Comparison of ENCODE assay signal across 2 cellular contexts in the genomic region with DNA sequence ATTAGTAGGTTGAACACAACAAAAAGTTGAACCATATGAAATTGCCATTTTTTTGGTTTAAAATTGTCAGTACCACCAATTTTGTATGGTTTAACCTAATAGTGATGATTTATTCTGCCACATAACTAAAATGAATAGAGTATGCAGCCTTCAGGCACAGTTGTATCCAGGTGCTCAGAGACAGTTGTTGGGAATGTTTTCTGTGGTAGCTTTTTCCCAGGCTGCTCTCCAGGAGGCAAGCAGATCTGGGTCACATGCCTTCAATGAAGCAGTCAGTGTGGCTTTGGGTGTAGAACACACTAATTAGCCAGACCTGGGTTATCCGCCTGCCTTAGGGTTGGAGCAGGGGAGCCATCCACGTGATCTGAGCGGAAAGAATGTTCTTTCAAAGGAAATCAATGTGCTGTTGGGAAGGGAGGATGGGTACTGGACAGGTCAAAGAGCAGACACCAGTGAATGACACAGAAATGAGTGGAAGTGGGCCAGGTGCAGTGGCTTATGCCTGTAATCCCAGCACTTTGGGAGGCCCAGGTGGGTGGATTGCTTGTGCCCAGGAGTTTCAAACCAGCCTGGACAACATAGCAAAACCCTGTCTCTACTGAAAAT.
A peak's percentile ranks its signal among the peaks of the same experiment; 100 is the strongest.
TF ChIP-seq lines count a peak whose summit lies in the region.

No MANE protein-coding gene starts in this region.

TF ChIP-seq in HepG2, 621 proteins besides CTCF, POLR2A, EP300 and RAD21 (continues in another document):
- TF ChIP-seq MIXL1 (CRISPR knock-in tag; IDR thresholded peaks at IDR 0.05): peak; percentile 55; the same call in 1 of the 2 replicates
- no peak for TF ChIP-seq KMT2A (CRISPR knock-in tag; IDR thresholded peaks at IDR 0.05)
- TF ChIP-seq, protein P1, sequence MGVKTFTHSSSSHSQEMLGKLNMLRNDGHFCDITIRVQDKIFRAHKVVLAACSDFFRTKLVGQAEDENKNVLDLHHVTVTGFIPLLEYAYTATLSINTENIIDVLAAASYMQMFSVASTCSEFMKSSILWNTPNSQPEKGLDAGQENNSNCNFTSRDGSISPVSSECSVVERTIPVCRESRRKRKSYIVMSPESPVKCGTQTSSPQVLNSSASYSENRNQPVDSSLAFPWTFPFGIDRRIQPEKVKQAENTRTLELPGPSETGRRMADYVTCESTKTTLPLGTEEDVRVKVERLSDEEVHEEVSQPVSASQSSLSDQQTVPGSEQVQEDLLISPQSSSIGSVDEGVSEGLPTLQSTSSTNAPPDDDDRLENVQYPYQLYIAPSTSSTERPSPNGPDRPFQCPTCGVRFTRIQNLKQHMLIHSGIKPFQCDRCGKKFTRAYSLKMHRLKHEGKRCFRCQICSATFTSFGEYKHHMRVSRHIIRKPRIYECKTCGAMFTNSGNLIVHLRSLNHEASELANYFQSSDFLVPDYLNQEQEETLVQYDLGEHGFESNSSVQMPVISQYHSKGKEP (CRISPR knock-in tag; IDR thresholded peaks at IDR 0.05): no peak
- TF ChIP-seq SOX6 (IDR thresholded peaks at IDR 0.05): no peak
- peak; percentile 44; the same call in 1 of the 2 replicates for TF ChIP-seq SOX6 (CRISPR knock-in tag; IDR thresholded peaks at IDR 0.05)
- TF ChIP-seq, protein P2, sequence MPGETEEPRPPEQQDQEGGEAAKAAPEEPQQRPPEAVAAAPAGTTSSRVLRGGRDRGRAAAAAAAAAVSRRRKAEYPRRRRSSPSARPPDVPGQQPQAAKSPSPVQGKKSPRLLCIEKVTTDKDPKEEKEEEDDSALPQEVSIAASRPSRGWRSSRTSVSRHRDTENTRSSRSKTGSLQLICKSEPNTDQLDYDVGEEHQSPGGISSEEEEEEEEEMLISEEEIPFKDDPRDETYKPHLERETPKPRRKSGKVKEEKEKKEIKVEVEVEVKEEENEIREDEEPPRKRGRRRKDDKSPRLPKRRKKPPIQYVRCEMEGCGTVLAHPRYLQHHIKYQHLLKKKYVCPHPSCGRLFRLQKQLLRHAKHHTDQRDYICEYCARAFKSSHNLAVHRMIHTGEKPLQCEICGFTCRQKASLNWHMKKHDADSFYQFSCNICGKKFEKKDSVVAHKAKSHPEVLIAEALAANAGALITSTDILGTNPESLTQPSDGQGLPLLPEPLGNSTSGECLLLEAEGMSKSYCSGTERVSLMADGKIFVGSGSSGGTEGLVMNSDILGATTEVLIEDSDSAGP (CRISPR knock-in tag; IDR thresholded peaks at IDR 0.05; ENCODE audit: borderline replicate concordance): no peak
- TF ChIP-seq MAFG (CRISPR knock-in tag; IDR thresholded peaks at IDR 0.05): no peak
- TF ChIP-seq, protein P3, sequence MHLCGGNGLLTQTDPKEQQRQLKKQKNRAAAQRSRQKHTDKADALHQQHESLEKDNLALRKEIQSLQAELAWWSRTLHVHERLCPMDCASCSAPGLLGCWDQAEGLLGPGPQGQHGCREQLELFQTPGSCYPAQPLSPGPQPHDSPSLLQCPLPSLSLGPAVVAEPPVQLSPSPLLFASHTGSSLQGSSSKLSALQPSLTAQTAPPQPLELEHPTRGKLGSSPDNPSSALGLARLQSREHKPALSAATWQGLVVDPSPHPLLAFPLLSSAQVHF (CRISPR knock-in tag; IDR thresholded peaks at IDR 0.05): no peak
- no peak for TF ChIP-seq STAG1 (CRISPR knock-in tag; IDR thresholded peaks at IDR 0.05)
- TF ChIP-seq ZBTB7A (CRISPR knock-in tag; IDR thresholded peaks at IDR 0.05): no peak
- no peak for TF ChIP-seq ZNF160 (CRISPR knock-in tag; IDR thresholded peaks at IDR 0.05)
- TF ChIP-seq JUNB (CRISPR knock-in tag; IDR thresholded peaks at IDR 0.05; ENCODE audit: borderline replicate concordance): no peak
- no peak for TF ChIP-seq ZBTB20 (CRISPR knock-in tag; IDR thresholded peaks at IDR 0.05; ENCODE audit: borderline replicate concordance, low read depth)
- TF ChIP-seq ZNF232 (CRISPR knock-in tag; IDR thresholded peaks at IDR 0.05; ENCODE audit: borderline replicate concordance): no peak
- peak; percentile 53 for TF ChIP-seq TEAD3 (CRISPR knock-in tag; optimal IDR thresholded peaks at IDR 0.05; ENCODE audit: borderline replicate concordance)
- no peak for TF ChIP-seq TBL1XR1 (IDR thresholded peaks at IDR 0.05; ENCODE audit: borderline replicate concordance, low read length, partially characterized antibody)
- peak; percentile 15; the same call in 1 of the 2 replicates for TF ChIP-seq TBX2 (CRISPR knock-in tag; IDR thresholded peaks at IDR 0.05; ENCODE audit: borderline replicate concordance)
- TF ChIP-seq, protein P4, sequence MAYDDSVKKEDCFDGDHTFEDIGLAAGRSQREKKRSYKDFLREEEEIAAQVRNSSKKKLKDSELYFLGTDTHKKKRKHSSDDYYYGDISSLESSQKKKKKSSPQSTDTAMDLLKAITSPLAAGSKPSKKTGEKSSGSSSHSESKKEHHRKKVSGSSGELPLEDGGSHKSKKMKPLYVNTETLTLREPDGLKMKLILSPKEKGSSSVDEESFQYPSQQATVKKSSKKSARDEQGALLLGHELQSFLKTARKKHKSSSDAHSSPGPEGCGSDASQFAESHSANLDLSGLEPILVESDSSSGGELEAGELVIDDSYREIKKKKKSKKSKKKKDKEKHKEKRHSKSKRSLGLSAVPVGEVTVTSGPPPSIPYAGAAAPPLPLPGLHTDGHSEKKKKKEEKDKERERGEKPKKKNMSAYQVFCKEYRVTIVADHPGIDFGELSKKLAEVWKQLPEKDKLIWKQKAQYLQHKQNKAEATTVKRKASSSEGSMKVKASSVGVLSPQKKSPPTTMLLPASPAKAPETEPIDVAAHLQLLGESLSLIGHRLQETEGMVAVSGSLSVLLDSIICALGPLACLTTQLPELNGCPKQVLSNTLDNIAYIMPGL (CRISPR knock-in tag; IDR thresholded peaks at IDR 0.05; ENCODE audit: borderline replicate concordance in 1 of 2, low read depth in 1 of 2): no peak
- TF ChIP-seq ETV5 (CRISPR knock-in tag; IDR thresholded peaks at IDR 0.05; ENCODE audit: borderline replicate concordance): peak; percentile 27; the same call in 1 of the 2 replicates
- TF ChIP-seq ZSCAN22 (CRISPR knock-in tag; IDR thresholded peaks at IDR 0.05): no peak
- no peak for TF ChIP-seq ZNF207 (IDR thresholded peaks at IDR 0.05; ENCODE audit: borderline replicate concordance)
- no peak for TF ChIP-seq SRY (CRISPR knock-in tag; IDR thresholded peaks at IDR 0.05)
- TF ChIP-seq ZFP36L1 (CRISPR knock-in tag; IDR thresholded peaks at IDR 0.05): no peak
- TF ChIP-seq CEBPG (CRISPR knock-in tag; IDR thresholded peaks at IDR 0.05): no peak
- no peak for TF ChIP-seq ZNF317 (CRISPR knock-in tag; IDR thresholded peaks at IDR 0.05)
- no peak for TF ChIP-seq KLF6 (CRISPR knock-in tag; IDR thresholded peaks at IDR 0.05)
- TF ChIP-seq MBNL3 (CRISPR knock-in tag; conservative IDR thresholded peaks at IDR 0.05): no peak
- TF ChIP-seq FOXC1 (CRISPR knock-in tag; IDR thresholded peaks at IDR 0.05; ENCODE audit: borderline replicate concordance): no peak

TF ChIP-seq in SK-N-SH treated with all-trans-retinoic acid at 6 μM for 48 hours, 23 proteins besides CTCF, POLR2A, EP300 and RAD21:
- TF ChIP-seq BACH2 (CRISPR knock-in tag; IDR thresholded peaks at IDR 0.05; ENCODE audit: borderline replicate concordance): no peak
- no peak for TF ChIP-seq SNAI2 (CRISPR knock-in tag; IDR thresholded peaks at IDR 0.05)
- TF ChIP-seq TCF4 (CRISPR knock-in tag; IDR thresholded peaks at IDR 0.05; ENCODE audit: borderline replicate concordance): no peak
- no peak for TF ChIP-seq ESRRG (CRISPR knock-in tag; IDR thresholded peaks at IDR 0.05)
- TF ChIP-seq, protein P5, sequence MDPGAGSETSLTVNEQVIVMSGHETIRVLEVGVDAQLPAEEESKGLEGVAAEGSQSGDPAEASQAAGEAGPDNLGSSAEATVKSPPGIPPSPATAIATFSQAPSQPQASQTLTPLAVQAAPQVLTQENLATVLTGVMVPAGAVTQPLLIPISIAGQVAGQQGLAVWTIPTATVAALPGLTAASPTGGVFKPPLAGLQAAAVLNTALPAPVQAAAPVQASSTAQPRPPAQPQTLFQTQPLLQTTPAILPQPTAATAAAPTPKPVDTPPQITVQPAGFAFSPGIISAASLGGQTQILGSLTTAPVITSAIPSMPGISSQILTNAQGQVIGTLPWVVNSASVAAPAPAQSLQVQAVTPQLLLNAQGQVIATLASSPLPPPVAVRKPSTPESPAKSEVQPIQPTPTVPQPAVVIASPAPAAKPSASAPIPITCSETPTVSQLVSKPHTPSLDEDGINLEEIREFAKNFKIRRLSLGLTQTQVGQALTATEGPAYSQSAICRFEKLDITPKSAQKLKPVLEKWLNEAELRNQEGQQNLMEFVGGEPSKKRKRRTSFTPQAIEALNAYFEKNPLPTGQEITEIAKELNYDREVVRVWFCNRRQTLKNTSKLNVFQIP (CRISPR knock-in tag; IDR thresholded peaks at IDR 0.05; ENCODE audit: borderline replicate concordance, low read depth): no peak
